In genomic region chr20:41428285-41428684, GRCh38 we compare ENCODE assay signal across 12 cellular contexts.
DNase-seq lines count a peak whose midpoint lies in the region; ATAC-seq, FAIRE-seq and TF ChIP-seq lines count a peak whose summit lies in the region.
"Had no signal": no experiment of that assay in that cellular context is flagged by ENCODE, and none has a peak within 500 bp of the region (broad histone marks: within the 10 kb centered on the region; RNA-seq: fewer than 3 reads in every experiment).

No MANE protein-coding gene starts in this region.

- H4K20me1 ChIP-seq in GM23248 (ENCODE audit: insufficient read depth): no peaks in the 10 kb centered on the region
- H4K20me1 ChIP-seq in fibroblast of lung (ENCODE audit: control insufficient read depth, extremely low read depth, insufficient read depth, low read length): no peaks in the 10 kb centered on the region

- ATAC-seq in A549: peak; percentile 44 to 59; a peak in 5 of 6 replicates
- no peak for ATAC-seq in GM19324 (IDR thresholded peaks at IDR 0.05; ENCODE audit: low FRiP score, unreplicated experiment)

- CTCF ChIA-PET in A549 (lab: Yijun Ruan, JAX): interaction anchor here (1.1 to 2.2 kb wide), 4 partner anchors 8 to 24 kb away, joined by 3 to 6 read pairs (median 4); no protein-coding TSS in a partner anchor

- H3K9me3 ChIP-seq in A549: no peaks in the 10 kb centered on the region
- no peaks in the 10 kb centered on the region for H3K9me3 ChIP-seq in GM23248 (ENCODE audit: low read depth)
- H3K9me3 ChIP-seq in fibroblast of lung (ENCODE audit: control insufficient read depth, insufficient read depth, low read depth, low read length): no peaks in the 10 kb centered on the region
- no peaks in the 10 kb centered on the region for H3K9me3 ChIP-seq in ovary

- no peaks in the 10 kb centered on the region; the same call in 1 of the 2 replicates for H3F3A ChIP-seq in GM23248 (ENCODE audit: insufficient read depth)

- H3K9ac ChIP-seq in GM23248 (no peak overlapping the region), fibroblast of lung (ENCODE audit: insufficient read depth, low read length) (no peak overlapping the region)
- H3K9ac ChIP-seq: parathyroid adenoma had no signal

- H3K79me2 ChIP-seq in GM23248 (ENCODE audit: insufficient read depth): no peaks in the 10 kb centered on the region
- no peaks in the 10 kb centered on the region for H3K79me2 ChIP-seq in fibroblast of lung (ENCODE audit: control insufficient read depth, insufficient read depth, low read length)
- H3K79me2 ChIP-seq: parathyroid adenoma had no signal

- in situ Hi-C loops in GM23248 (cut with MboI): no loop called here

- TF ChIP-seq CTCF in A549 (IDR thresholded peaks at IDR 0.05): no peak
- TF ChIP-seq CTCF in fibroblast of lung (conservative IDR thresholded peaks at IDR 0.05 in 1 of 2, IDR thresholded peaks at IDR 0.05 in 1 of 2; ENCODE audit: low read depth in 1 of 2, low read length in 2 of 2): no peak
- TF ChIP-seq CTCF in ovary (IDR thresholded peaks at IDR 0.05): no peak

- no peaks in the 10 kb centered on the region for H3K27me3 Mint-ChIP-seq in activated CD4-positive, alpha-beta T cell treated with anti-CD3 and anti-CD28 coated beads, Interleukin-2, amount 10 ng/mL, durations not matched to agents 24 days and 14 days
- H3K27me3 Mint-ChIP-seq: central memory CD8-positive, alpha-beta T cell had no signal

- peak overlapping the region; percentile 64 for H3K4me3 Mint-ChIP-seq in activated CD4-positive, alpha-beta T cell treated with anti-CD3 and anti-CD28 coated beads, Interleukin-2, amount 10 ng/mL, durations not matched to agents 24 days and 14 days
- H3K4me3 Mint-ChIP-seq: central memory CD8-positive, alpha-beta T cell had no signal

- intact Hi-C loops in activated CD4-positive, alpha-beta T cell treated with anti-CD3 and anti-CD28 coated beads, Interleukin-2, amount 10 ng/mL, durations not matched to agents 24 days and 14 days (cut with micrococcal nuclease): loop anchor here (1.0 to 5.0 kb wide), 4 partner anchors 15 to 264 kb away; partner anchors contain the start of gene CHD6
- intact Hi-C loops in ovary (cut with DNase I): no loop called here

- peaks cover 65% of the 10 kb centered on the region for H3K36me3 Mint-ChIP-seq in activated CD4-positive, alpha-beta T cell treated with anti-CD3 and anti-CD28 coated beads, Interleukin-2, amount 10 ng/mL, durations not matched to agents 24 days and 14 days (ENCODE audit: low read depth)

- DNase-seq in A549 (ENCODE audit: low read depth in 1 of 2, low spot score in 1 of 2): peak; percentile 22 to 53
- peak; percentile 15 for DNase-seq in GM23248
- DNase-seq in activated CD4-positive, alpha-beta T cell treated with anti-CD3 and anti-CD28 coated beads, Interleukin-2, amount 10 ng/mL, durations not matched to agents 24 days and 14 days: peak; percentile 85
- peak; percentile 52 to 84 for DNase-seq in fibroblast of lung (ENCODE audit: low read depth in 2 of 2)
- no peak for DNase-seq in NCI-H1092 treated with DMSO at 0.1 percent for 48 hours (lab: John Stamatoyannopoulos, UW)
- DNase-seq in ovary: no peak
- no peak for DNase-seq in NCI-H510A (lab: John Stamatoyannopoulos, UW)
- DNase-seq: DMS153, NCI-H1436 treated with DMSO at 0.1 percent for 48 hours had no signal

- H2AFZ ChIP-seq in GM23248: no peak overlapping the region
- H2AFZ ChIP-seq in fibroblast of lung (ENCODE audit: low read length): no peak overlapping the region
- H2AFZ ChIP-seq: parathyroid adenoma had no signal

- no peak for TF ChIP-seq RAD21 in A549 (conservative IDR thresholded peaks at IDR 0.05 in 1 of 2, IDR thresholded peaks at IDR 0.05 in 1 of 2)

- H3K4me2 ChIP-seq in A549 (no peak overlapping the region), GM23248 (ENCODE audit: unreplicated experiment) (no peak overlapping the region), fibroblast of lung (ENCODE audit: extremely low read depth, insufficient read depth, low read length) (no peak overlapping the region)

- H3K4me1 ChIP-seq in A549 (peaks cover 9% of the 10 kb centered on the region; the same call in 2 of the 3 replicates), GM23248 (ENCODE audit: insufficient read depth) (peaks cover 22% of the 10 kb centered on the region), fibroblast of lung (ENCODE audit: control insufficient read depth, extremely low read depth, insufficient read depth, low read length) (no peaks in the 10 kb centered on the region), ovary (ENCODE audit: insufficient read depth) (no peaks in the 10 kb centered on the region)
- H3K4me1 ChIP-seq: parathyroid adenoma had no signal

- H3K36me3 ChIP-seq in GM23248 (ENCODE audit: low read depth) (peaks cover 9% of the 10 kb centered on the region), fibroblast of lung (ENCODE audit: control insufficient read depth, insufficient read depth, low read length) (no peaks in the 10 kb centered on the region), ovary (no peaks in the 10 kb centered on the region)

- H3K27me3 ChIP-seq in GM23248 (replicated peaks; ENCODE audit: insufficient read depth) (no peaks in the 10 kb centered on the region), fibroblast of lung (ENCODE audit: control insufficient read depth, insufficient read depth, low read length) (no peaks in the 10 kb centered on the region), ovary (no peaks in the 10 kb centered on the region)

- 46% methylated on average over 3 of the region's 3 CpGs for WGBS in A549 (ENCODE audit: missing lambda C conversion rate)
- 51 to 54% methylated on average over 3 of the region's 3 CpGs for WGBS in GM23248 (ENCODE audit: low coverage in 1 of 2, low lambda C conversion rate in 2 of 2, missing lambda C conversion rate in 2 of 2), 2 experiments
- WGBS in ovary, 3 donors: 39 to 63% (median 44%) methylated on average over 3 of the region's 3 CpGs

- no peak for TF ChIP-seq EP300 in A549 (IDR thresholded peaks at IDR 0.05)
- no peak for TF ChIP-seq EP300 in ovary (IDR thresholded peaks at IDR 0.05)

- no peaks in the 10 kb centered on the region for H3K9me2 ChIP-seq in GM23248 (ENCODE audit: insufficient read depth)

- H3K27ac ChIP-seq in A549: no peak overlapping the region
- H3K27ac ChIP-seq in GM23248: no peak overlapping the region
- H3K27ac ChIP-seq in fibroblast of lung (ENCODE audit: insufficient read depth, low read length): no peak overlapping the region
- no peak overlapping the region for H3K27ac ChIP-seq in ovary
- H3K27ac ChIP-seq: parathyroid adenoma had no signal

- H3K4me3 ChIP-seq in A549 (no peak overlapping the region), GM23248 (no peak overlapping the region), fibroblast of lung (replicated peaks in 1 of 4; ENCODE audit: control extremely low read depth in 1 of 4, insufficient read depth in 1 of 4, low read depth in 3 of 4, low read length in 4 of 4) (no peak overlapping the region), ovary (no peak overlapping the region)

- no peak for FAIRE-seq in A549 (lab: Jason Lieb, UNC)

- H3K4me1 Mint-ChIP-seq in activated CD4-positive, alpha-beta T cell treated with anti-CD3 and anti-CD28 coated beads, Interleukin-2, amount 10 ng/mL, durations not matched to agents 24 days and 14 days: peaks cover 46% of the 10 kb centered on the region

- POLR2A ChIA-PET in A549 (lab: Yijun Ruan, JAX): no interaction called here

- peak overlapping the region; percentile 91 for H3K27ac Mint-ChIP-seq in activated CD4-positive, alpha-beta T cell treated with anti-CD3 and anti-CD28 coated beads, Interleukin-2, amount 10 ng/mL, durations not matched to agents 24 days and 14 days

- H3K9me3 Mint-ChIP-seq in activated CD4-positive, alpha-beta T cell treated with anti-CD3 and anti-CD28 coated beads, Interleukin-2, amount 10 ng/mL, durations not matched to agents 24 days and 14 days: peaks cover 5% of the 10 kb centered on the region
- H3K9me3 Mint-ChIP-seq: central memory CD8-positive, alpha-beta T cell had no signal

- TF ChIP-seq POLR2A in A549 (IDR thresholded peaks at IDR 0.05; ENCODE audit: low read length) (no peak), ovary (IDR thresholded peaks at IDR 0.05) (no peak)

TF ChIP-seq in A549, 52 proteins besides CTCF, POLR2A, EP300 and RAD21:
- TF ChIP-seq CBX8 (IDR thresholded peaks at IDR 0.05): no peak
- TF ChIP-seq MAZ (IDR thresholded peaks at IDR 0.05; ENCODE audit: borderline replicate concordance, low read depth, low read length): no peak
- 0 out of 2 replicates have a peak, but pooled peaks have one; percentile 15 for TF ChIP-seq MAX (IDR thresholded peaks at IDR 0.05)
- no peak for TF ChIP-seq KDM1A (IDR thresholded peaks at IDR 0.05; ENCODE audit: low read depth)
- no peak for TF ChIP-seq FOSL2 (IDR thresholded peaks at IDR 0.05)
- peak; percentile 32 for TF ChIP-seq FOSL2 (CRISPR knock-in tag; IDR thresholded peaks at IDR 0.05)
- TF ChIP-seq CHD2 (IDR thresholded peaks at IDR 0.05; ENCODE audit: low read length, partially characterized antibody): no peak
- TF ChIP-seq JUN (IDR thresholded peaks at IDR 0.05): no peak
- no peak for TF ChIP-seq NPAS2 (CRISPR knock-in tag; IDR thresholded peaks at IDR 0.05; ENCODE audit: borderline replicate concordance)
- no peak for TF ChIP-seq ZFP36 (IDR thresholded peaks at IDR 0.05; ENCODE audit: borderline replicate concordance, partially characterized antibody)
- no peak for TF ChIP-seq JUNB (IDR thresholded peaks at IDR 0.05)
- TF ChIP-seq, protein P1, sequence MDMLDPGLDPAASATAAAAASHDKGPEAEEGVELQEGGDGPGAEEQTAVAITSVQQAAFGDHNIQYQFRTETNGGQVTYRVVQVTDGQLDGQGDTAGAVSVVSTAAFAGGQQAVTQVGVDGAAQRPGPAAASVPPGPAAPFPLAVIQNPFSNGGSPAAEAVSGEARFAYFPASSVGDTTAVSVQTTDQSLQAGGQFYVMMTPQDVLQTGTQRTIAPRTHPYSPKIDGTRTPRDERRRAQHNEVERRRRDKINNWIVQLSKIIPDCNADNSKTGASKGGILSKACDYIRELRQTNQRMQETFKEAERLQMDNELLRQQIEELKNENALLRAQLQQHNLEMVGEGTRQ (IDR thresholded peaks at IDR 0.05): 0 out of 2 replicates have a peak, but pooled peaks have one; percentile 7

Comparison
In these comparisons a context has a peak if more than half of its experiments do, and no peak if none do; other contexts are left out.
1. DNase-seq: peak in A549 (2 of 2), GM23248 (single experiment), activated CD4-positive, alpha-beta T cell treated with anti-CD3 and anti-CD28 coated beads, Interleukin-2, amount 10 ng/mL, durations not matched to agents 24 days and 14 days (single experiment) and fibroblast of lung (2 of 2); none in NCI-H1092 treated with DMSO at 0.1 percent for 48 hours (single experiment), ovary (0 of 5) and NCI-H510A (single experiment).